ENCODE assay signal across 2 cellular contexts in genomic region chr22:24583972-24584790, GRCh38.
A peak's percentile ranks its signal among the peaks of the same experiment; 100 is the strongest.
TF ChIP-seq lines count a peak whose summit lies in the region.

No MANE protein-coding gene starts in this region.

TF ChIP-seq in H1, 55 proteins besides CTCF, POLR2A, EP300 and RAD21:
- TF ChIP-seq PHF8 (conservative IDR thresholded peaks at IDR 0.05; ENCODE audit: low read depth, low read length), result no peak
- TF ChIP-seq ZNF274 (IDR thresholded peaks at IDR 0.05; ENCODE audit: borderline replicate concordance, extremely low read depth, low read length), result no peak
- no peak for TF ChIP-seq CEBPB (IDR thresholded peaks at IDR 0.05; ENCODE audit: low read depth, low read length)
- TF ChIP-seq CBX8 (IDR thresholded peaks at IDR 0.05; ENCODE audit: borderline replicate concordance, low read depth, low read length), result no peak
- TF ChIP-seq MAFK (IDR thresholded peaks at IDR 0.05; ENCODE audit: low read depth, low read length), result no peak
- no peak for TF ChIP-seq SP4 (IDR thresholded peaks at IDR 0.05; ENCODE audit: low read length)
- TF ChIP-seq CHD2 (IDR thresholded peaks at IDR 0.05; ENCODE audit: low read length), result no peak
- no peak for TF ChIP-seq TCF12 (IDR thresholded peaks at IDR 0.05; ENCODE audit: low read depth, low read length)
- TF ChIP-seq CBX5 (IDR thresholded peaks at IDR 0.05; ENCODE audit: low read depth, low read length), result no peak
- TF ChIP-seq HDAC2 (IDR thresholded peaks at IDR 0.05; ENCODE audit: borderline replicate concordance in 1 of 2, low read depth in 2 of 2, low read length in 2 of 2), result no peak
- no peak for TF ChIP-seq YY1 (IDR thresholded peaks at IDR 0.05; ENCODE audit: low read depth, low read length)
- TF ChIP-seq GTF2F1 (IDR thresholded peaks at IDR 0.05; ENCODE audit: borderline replicate concordance, low read depth, low read length), result no peak
- no peak for TF ChIP-seq SP1 (IDR thresholded peaks at IDR 0.05; ENCODE audit: low read depth, low read length)
- TF ChIP-seq RNF2 (IDR thresholded peaks at IDR 0.05; ENCODE audit: borderline replicate concordance, low read depth, low read length, missing control alignments, poor library complexity, severe bottlenecking), result no peak
- TF ChIP-seq MAX (IDR thresholded peaks at IDR 0.05), result no peak
- no peak for TF ChIP-seq NANOG (IDR thresholded peaks at IDR 0.05; ENCODE audit: insufficient read depth, low read depth, low read length, poor library complexity, severe bottlenecking)
- no peak for TF ChIP-seq CREB1 (IDR thresholded peaks at IDR 0.05)
- no peak for TF ChIP-seq GABPA (IDR thresholded peaks at IDR 0.05; ENCODE audit: borderline replicate concordance, insufficient read depth, low read length)

TF ChIP-seq in HepG2, 621 proteins besides CTCF, POLR2A, EP300 and RAD21 (continues in another document):
- TF ChIP-seq ZNF205 (CRISPR knock-in tag; IDR thresholded peaks at IDR 0.05) (no peak), KDM3A (CRISPR knock-in tag; IDR thresholded peaks at IDR 0.05; ENCODE audit: low read depth) (no peak), ZNF737 (CRISPR knock-in tag; IDR thresholded peaks at IDR 0.05; ENCODE audit: borderline replicate concordance) (no peak), ZNF597 (CRISPR knock-in tag; IDR thresholded peaks at IDR 0.05) (no peak), ZNF333 (CRISPR knock-in tag; IDR thresholded peaks at IDR 0.05; ENCODE audit: borderline replicate concordance) (0 out of 2 replicates have a peak, but pooled peaks have one; percentile 43), CEBPZ (IDR thresholded peaks at IDR 0.05; ENCODE audit: low read length) (no peak), IRF2 (CRISPR knock-in tag; IDR thresholded peaks at IDR 0.05) (no peak), ZNF225 (CRISPR knock-in tag; IDR thresholded peaks at IDR 0.05) (no peak), ZNF605 (CRISPR knock-in tag; IDR thresholded peaks at IDR 0.05) (no peak), ZFP36L2 (CRISPR knock-in tag; IDR thresholded peaks at IDR 0.05) (no peak), KDM2A (CRISPR knock-in tag; IDR thresholded peaks at IDR 0.05; ENCODE audit: borderline replicate concordance, low read depth) (no peak), ZNF235 (CRISPR knock-in tag; IDR thresholded peaks at IDR 0.05; ENCODE audit: borderline replicate concordance) (peak; percentile 34; the same call in 1 of the 2 replicates), ZSCAN31 (CRISPR knock-in tag; IDR thresholded peaks at IDR 0.05; ENCODE audit: low read depth) (no peak), NR2C2 (CRISPR knock-in tag; IDR thresholded peaks at IDR 0.05; ENCODE audit: borderline replicate concordance) (no peak), ETS1 (CRISPR knock-in tag; IDR thresholded peaks at IDR 0.05) (no peak), ZBTB37 (CRISPR knock-in tag; IDR thresholded peaks at IDR 0.05) (no peak), SIN3A (IDR thresholded peaks at IDR 0.05; ENCODE audit: borderline replicate concordance, low read depth, low read length) (no peak), ZNF460 (CRISPR knock-in tag; IDR thresholded peaks at IDR 0.05; ENCODE audit: borderline replicate concordance) (no peak), SIX1 (CRISPR knock-in tag; IDR thresholded peaks at IDR 0.05; ENCODE audit: borderline replicate concordance) (no peak), CCAR2 (optimal IDR thresholded peaks at IDR 0.05; ENCODE audit: low read depth, low read length) (no peak), ZNF720 (CRISPR knock-in tag; IDR thresholded peaks at IDR 0.05) (no peak), ZNF616 (CRISPR knock-in tag; IDR thresholded peaks at IDR 0.05; ENCODE audit: low read depth) (no peak), RFX5 (IDR thresholded peaks at IDR 0.05; ENCODE audit: low read depth, low read length) (no peak), RXRA (CRISPR knock-in tag; IDR thresholded peaks at IDR 0.05) (no peak), HDAC1 (CRISPR knock-in tag; IDR thresholded peaks at IDR 0.05) (no peak), ZNF441 (CRISPR knock-in tag; IDR thresholded peaks at IDR 0.05; ENCODE audit: borderline replicate concordance) (no peak), DNMT3B (CRISPR knock-in tag; conservative IDR thresholded peaks at IDR 0.05) (no peak), SP1 (IDR thresholded peaks at IDR 0.05) (no peak), SP1 (CRISPR knock-in tag; IDR thresholded peaks at IDR 0.05) (no peak), RELA (CRISPR knock-in tag; IDR thresholded peaks at IDR 0.05) (no peak), ZBTB1 (CRISPR knock-in tag; IDR thresholded peaks at IDR 0.05; ENCODE audit: borderline replicate concordance) (no peak), ZNF317 (CRISPR knock-in tag; IDR thresholded peaks at IDR 0.05) (peak; percentile 51; the same call in 1 of the 2 replicates), AGO2 (optimal IDR thresholded peaks at IDR 0.05; ENCODE audit: low read depth, low read length) (no peak), ZNF576 (CRISPR knock-in tag; IDR thresholded peaks at IDR 0.05) (no peak), EHMT2 (IDR thresholded peaks at IDR 0.05; ENCODE audit: borderline replicate concordance, low read depth, low read length) (no peak), ATF7 (IDR thresholded peaks at IDR 0.05) (no peak), ATF7 (CRISPR knock-in tag; IDR thresholded peaks at IDR 0.05) (no peak), PHF20 (CRISPR knock-in tag; IDR thresholded peaks at IDR 0.05) (no peak), ZUFSP (CRISPR knock-in tag; IDR thresholded peaks at IDR 0.05; ENCODE audit: borderline replicate concordance) (no peak), ZNF530 (CRISPR knock-in tag; IDR thresholded peaks at IDR 0.05; ENCODE audit: low read depth) (no peak), ISX (CRISPR knock-in tag; conservative IDR thresholded peaks at IDR 0.05) (no peak), ZNF883 (CRISPR knock-in tag; IDR thresholded peaks at IDR 0.05; ENCODE audit: not compliant biosample characterization) (no peak), KDM4B (CRISPR knock-in tag; IDR thresholded peaks at IDR 0.05) (no peak), ZBTB38 (CRISPR knock-in tag; IDR thresholded peaks at IDR 0.05) (no peak), GPN1 (CRISPR knock-in tag; IDR thresholded peaks at IDR 0.05; ENCODE audit: borderline replicate concordance) (no peak), THAP7 (CRISPR knock-in tag; IDR thresholded peaks at IDR 0.05) (no peak), ZNF292 (CRISPR knock-in tag; IDR thresholded peaks at IDR 0.05; ENCODE audit: borderline replicate concordance, low read depth) (0 out of 2 replicates have a peak, but pooled peaks have one; percentile 5), ZNF570 (CRISPR knock-in tag; IDR thresholded peaks at IDR 0.05; ENCODE audit: borderline replicate concordance) (no peak), ARNT (IDR thresholded peaks at IDR 0.05) (no peak), ZBTB4 (CRISPR knock-in tag; IDR thresholded peaks at IDR 0.05; ENCODE audit: borderline replicate concordance) (no peak)
